ENCODE assay signal across 8 cellular contexts in the genomic region with DNA sequence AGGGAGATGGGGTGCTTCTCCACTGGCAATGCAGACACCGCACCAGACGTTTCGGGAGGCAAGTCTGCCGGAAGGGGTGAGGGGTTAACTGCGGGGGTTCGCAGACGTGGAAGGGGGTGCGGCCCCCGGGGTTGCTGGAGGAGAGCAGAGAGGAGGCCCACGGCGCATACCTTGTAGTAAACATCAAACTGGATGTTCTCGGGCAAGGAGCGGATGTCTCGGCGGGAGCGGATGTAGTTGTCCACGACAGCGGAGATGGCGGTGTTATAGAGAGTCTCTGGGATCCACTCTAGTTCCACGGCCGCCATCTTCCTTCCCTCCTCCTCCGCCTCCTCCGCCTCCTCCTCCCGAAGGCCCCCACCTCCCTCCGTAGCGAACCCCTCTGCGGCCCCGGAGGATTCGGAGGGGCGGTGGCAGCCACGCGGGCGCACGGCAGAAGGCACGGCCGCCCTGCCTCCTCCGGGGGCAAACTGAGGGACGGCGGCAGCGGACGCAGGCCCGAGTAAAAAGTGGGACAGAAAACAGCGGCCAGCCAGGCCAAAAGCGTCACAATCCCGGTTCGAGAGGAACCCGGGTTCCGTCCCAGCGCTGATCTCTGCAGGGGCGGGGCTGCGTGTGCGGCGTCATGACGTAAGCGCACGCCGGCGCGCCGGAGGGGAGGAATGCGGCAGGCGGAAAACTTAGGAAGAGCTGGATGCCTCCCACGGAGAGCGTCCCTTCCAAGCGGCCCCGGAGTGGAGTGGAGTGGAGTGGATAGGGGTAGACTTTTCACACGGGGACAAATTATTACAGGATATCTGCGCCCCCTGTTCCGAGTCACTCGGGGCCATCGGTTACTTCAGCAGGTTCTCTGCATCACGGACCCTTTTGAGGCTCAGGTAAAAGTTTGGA. TPM values are rescaled to one million over a fixed set of nuclear protein-coding genes. Genes with fewer than 3 reads are reported as not detected.
DNase-seq lines count a peak whose midpoint lies in the region; ATAC-seq and TF ChIP-seq lines count a peak whose summit lies in the region.

A gene with protein sequence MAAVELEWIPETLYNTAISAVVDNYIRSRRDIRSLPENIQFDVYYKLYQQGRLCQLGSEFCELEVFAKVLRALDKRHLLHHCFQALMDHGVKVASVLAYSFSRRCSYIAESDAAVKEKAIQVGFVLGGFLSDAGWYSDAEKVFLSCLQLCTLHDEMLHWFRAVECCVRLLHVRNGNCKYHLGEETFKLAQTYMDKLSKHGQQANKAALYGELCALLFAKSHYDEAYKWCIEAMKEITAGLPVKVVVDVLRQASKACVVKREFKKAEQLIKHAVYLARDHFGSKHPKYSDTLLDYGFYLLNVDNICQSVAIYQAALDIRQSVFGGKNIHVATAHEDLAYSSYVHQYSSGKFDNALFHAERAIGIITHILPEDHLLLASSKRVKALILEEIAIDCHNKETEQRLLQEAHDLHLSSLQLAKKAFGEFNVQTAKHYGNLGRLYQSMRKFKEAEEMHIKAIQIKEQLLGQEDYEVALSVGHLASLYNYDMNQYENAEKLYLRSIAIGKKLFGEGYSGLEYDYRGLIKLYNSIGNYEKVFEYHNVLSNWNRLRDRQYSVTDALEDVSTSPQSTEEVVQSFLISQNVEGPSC (minus strand): TSS at position 619 of the 891 bp plus-strand sequence. CDS start 311 bp downstream, at position 308.

- H3K9me3 Mint-ChIP-seq in activated CD4-positive, alpha-beta memory T cell treated with anti-CD3 and anti-CD28 coated beads for 36 hours, result no peaks in the 10 kb centered on the region

- H3K4me3 ChIP-seq in BLaER1 (peak within 1 kb of the TSS; percentile 95), right lobe of liver (peak within 1 kb of the TSS; percentile 71 to 93 (median 79))

- CTCF ChIA-PET in activated CD4-positive, alpha-beta memory T cell treated with anti-CD3 and anti-CD28 coated beads for 36 hours (lab: Charles Lee), result interaction anchor here (0.6 to 1.4 kb wide), 3 partner anchors 44 to 195 kb away, joined by 3 read pairs; no protein-coding TSS in a partner anchor

- H3K4me1 Mint-ChIP-seq in activated CD4-positive, alpha-beta memory T cell treated with anti-CD3 and anti-CD28 coated beads for 36 hours (ENCODE audit: low read depth), result peaks cover 37% of the 10 kb centered on the region

- peak within 1 kb of the TSS; percentile 91 for H3K27ac Mint-ChIP-seq in activated CD4-positive, alpha-beta memory T cell treated with anti-CD3 and anti-CD28 coated beads for 36 hours

- intact Hi-C loops in activated CD4-positive, alpha-beta memory T cell treated with anti-CD3 and anti-CD28 coated beads for 36 hours (cut with micrococcal nuclease), result loop anchor here (2.0 kb wide), 1 partner anchor 75 kb away; a partner anchor contains a TSS
- intact Hi-C loops in right lobe of liver (cut with DNase I), result loop anchor here in 1 of 2 donors (10.0 kb wide), 1 partner anchor 59 kb away; no protein-coding TSS in a partner anchor

- H3K27ac ChIP-seq in BLaER1 (peak within 1 kb of the TSS; percentile 91), right lobe of liver (peak within 1 kb of the TSS; percentile 88 to 99 (median 95))

- peak; percentile 83 for TF ChIP-seq POLR2A in right lobe of liver (IDR thresholded peaks at IDR 0.05)

- H3K36me3 ChIP-seq in BLaER1 (peaks cover 33% of the 10 kb centered on the region), right lobe of liver (no peaks in the 10 kb centered on the region)

- peaks cover 48% of the 10 kb centered on the region for H4K20me1 ChIP-seq in BLaER1

- H3K27me3 Mint-ChIP-seq in activated CD4-positive, alpha-beta memory T cell treated with anti-CD3 and anti-CD28 coated beads for 36 hours, result no peaks in the 10 kb centered on the region

- H3K27me3 ChIP-seq in BLaER1 (no peaks in the 10 kb centered on the region), right lobe of liver (no peaks in the 10 kb centered on the region)

- H3K9ac ChIP-seq in BLaER1, result peak within 1 kb of the TSS; percentile 89

- peak; percentile 94 for ATAC-seq in GM19328 (IDR thresholded peaks at IDR 0.05; ENCODE audit: unreplicated experiment)
- peak; percentile 72 for ATAC-seq in HG03469 (IDR thresholded peaks at IDR 0.05; ENCODE audit: unreplicated experiment)
- peak; percentile 97 to 98 (median 98) for ATAC-seq in right lobe of liver

- H3K4me3 Mint-ChIP-seq in activated CD4-positive, alpha-beta memory T cell treated with anti-CD3 and anti-CD28 coated beads for 36 hours, result peak within 1 kb of the TSS; percentile 99

- no peak for TF ChIP-seq CTCF in right lobe of liver (IDR thresholded peaks at IDR 0.05)

- H3K9me3 ChIP-seq in BLaER1, result peaks cover 27% of the 10 kb centered on the region
- H3K9me3 ChIP-seq in right lobe of liver, result no peaks in the 10 kb centered on the region

- peaks cover 25% of the 10 kb centered on the region for H3K4me1 ChIP-seq in BLaER1
- peaks cover 0 to 25% (median 6%) of the 10 kb centered on the region in 4 donors for H3K4me1 ChIP-seq in right lobe of liver

- H3K36me3 Mint-ChIP-seq in activated CD4-positive, alpha-beta memory T cell treated with anti-CD3 and anti-CD28 coated beads for 36 hours, result peaks cover 5% of the 10 kb centered on the region

- DNase-seq in NCI-H69 (lab: John Stamatoyannopoulos, UW) (peak; percentile 94), dermis microvascular lymphatic vessel endothelial cell (ENCODE audit: low read depth in 2 of 2) (peak; percentile 75 to 91), right lobe of liver (peak; percentile 89 to 91 (median 91))
- DNase-seq in activated CD4-positive, alpha-beta memory T cell treated with anti-CD3 and anti-CD28 coated beads for 36 hours, result peak; percentile 78
- DNase-seq in stimulated activated CD4-positive, alpha-beta T cell treated with anti-CD3 and anti-CD28 coated beads, Interleukin-4, amount 100 ng/mL, for 4 hours, result peak; percentile 62 to 68

- H3K4me2 ChIP-seq in BLaER1, result peak within 1 kb of the TSS; percentile 91

- POLR2A ChIA-PET in activated CD4-positive, alpha-beta memory T cell treated with anti-CD3 and anti-CD28 coated beads for 36 hours (lab: Charles Lee), result interaction anchor here (1.1 to 1.2 kb wide), 2 partner anchors 9 to 73 kb away, joined by 3 to 4 read pairs; a partner anchor contains a TSS

- 0% methylated on average over 41 of the region's 72 CpGs for WGBS in right lobe of liver (ENCODE audit: insufficient coverage, low coverage, low lambda C conversion rate, missing lambda C conversion rate)

RNA-seq across cellular contexts. Expression of the gene that starts here (rescaled TPM):
- 10 to 100 TPM; 25.7 to 31.0 TPM for total RNA-seq in activated CD4-positive, alpha-beta memory T cell treated with anti-CD3 and anti-CD28 coated beads for 36 hours
- total RNA-seq in dermis microvascular lymphatic vessel endothelial cell (27.8 and 29.7 TPM in 2 replicates), right lobe of liver (10 to 100 TPM in 5 of 6 experiments, 1 to 10 TPM in 1; 8.7 to 19.3 (median 13.0) TPM)

Comparison
In these comparisons a context has a peak if more than half of its experiments do, and no peak if none do; other contexts are left out.
1. Peak in every context shown above with its lines: DNase-seq, ATAC-seq, H3K4me3 ChIP-seq and H3K27ac ChIP-seq.